Comparison of ENCODE assay signal across 8 cellular contexts in the genomic region with DNA sequence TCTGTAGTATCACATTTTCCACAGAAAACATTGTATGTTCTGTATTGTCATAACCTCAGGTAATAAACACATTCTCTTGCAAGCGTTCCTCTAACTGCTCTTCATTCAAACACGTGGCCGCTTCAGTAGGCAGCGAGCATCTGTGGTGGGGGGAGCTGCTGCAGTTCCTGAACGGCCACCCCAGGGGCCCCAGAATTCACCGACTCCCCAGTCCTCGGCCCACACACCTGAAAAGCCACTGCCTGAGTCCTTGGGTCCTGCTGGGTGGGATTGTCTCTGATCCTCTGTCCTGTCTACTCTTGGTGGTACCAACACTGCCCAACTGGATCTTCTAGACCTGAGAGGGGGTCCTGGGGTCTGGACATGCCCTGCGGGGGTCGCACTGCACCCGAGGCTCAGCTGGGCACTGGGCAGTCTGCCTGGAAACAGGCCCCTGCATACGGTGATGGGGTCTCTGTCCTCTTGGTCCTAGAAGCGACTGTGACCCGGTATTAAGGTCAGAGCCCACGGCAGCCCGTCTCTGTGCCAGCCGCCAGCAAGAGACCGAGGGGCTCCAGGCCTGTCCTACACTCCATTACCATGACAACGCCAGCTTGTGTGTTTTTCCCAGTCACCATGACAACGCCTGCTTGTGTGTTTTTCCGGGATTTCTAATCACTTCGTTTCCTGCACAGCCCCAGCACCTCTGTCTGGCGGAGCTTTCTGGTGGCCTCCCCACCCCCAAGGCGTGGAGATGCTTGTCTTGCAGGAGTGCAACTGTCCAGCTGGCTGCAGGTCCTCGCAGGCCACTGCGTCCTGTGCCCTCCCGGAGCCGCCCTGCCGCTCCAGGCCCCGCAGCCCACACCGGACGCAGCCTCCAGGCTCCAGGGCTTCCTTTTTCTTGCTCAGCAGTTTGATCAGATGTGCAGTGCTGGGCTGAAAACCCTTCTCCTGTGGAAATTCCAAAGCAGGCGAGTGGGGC. TPM values are rescaled to one million over a fixed set of nuclear protein-coding genes. Genes with fewer than 3 reads are reported as not detected.
DNase-seq lines count a peak whose midpoint lies in the region; ATAC-seq, FAIRE-seq and TF ChIP-seq lines count a peak whose summit lies in the region.

No MANE protein-coding gene starts in this region.

- in situ Hi-C loops in G401 (cut with HindIII; ENCODE audit: low sequenced_read_pairs): no loop called here

- TF ChIP-seq POLR2A in GM12891 (IDR thresholded peaks at IDR 0.05; ENCODE audit: low read depth, low read length): no peak

- ATAC-seq in right cardiac atrium (peak; percentile 87 to 93), psoas muscle (no peak), GM19397 (IDR thresholded peaks at IDR 0.05; ENCODE audit: unreplicated experiment) (no peak), HG02970 (IDR thresholded peaks at IDR 0.05; ENCODE audit: low FRiP score, unreplicated experiment) (no peak)

- H3K9me3 ChIP-seq in right cardiac atrium (ENCODE audit: control insufficient read depth, low read length) (no peaks in the 10 kb centered on the region), psoas muscle (no peaks in the 10 kb centered on the region)

- H3K4me3 ChIP-seq in right cardiac atrium (ENCODE audit: low read length): no peak overlapping the region
- no peak overlapping the region for H3K4me3 ChIP-seq in psoas muscle

- H3K36me3 ChIP-seq in psoas muscle (ENCODE audit: insufficient read depth in 1 of 2, low read depth in 1 of 2): peaks cover 0 to 71% of the 10 kb centered on the region in 2 donors

- intact Hi-C loops in right cardiac atrium (cut with DNase I) (loop anchor here in 2 of 4 donors (5.0 to 10.0 kb wide), 2 partner anchors 58 to 66 kb away; a partner anchor contains a TSS), psoas muscle (cut with DNase I) (no loop called here)

- H3K27me3 ChIP-seq in right cardiac atrium (ENCODE audit: control insufficient read depth, insufficient read depth) (no peaks in the 10 kb centered on the region), psoas muscle (ENCODE audit: insufficient read depth in 3 of 3, low read length in 2 of 3) (no peaks in the 10 kb centered on the region)

- 58% methylated on average over 32 of the region's 32 CpGs for WGBS in right cardiac atrium
- WGBS in psoas muscle, 3 donors: 66 to 71% (median 70%) methylated on average over 32 of the region's 32 CpGs

- FAIRE-seq in GM12891 (lab: Jason Lieb, UNC): no peak

- peaks cover 3% of the 10 kb centered on the region for H3K4me1 ChIP-seq in right cardiac atrium (ENCODE audit: control insufficient read depth, insufficient read depth, low read length)
- H3K4me1 ChIP-seq in psoas muscle: peaks cover 12% of the 10 kb centered on the region

- DNase-seq in G401 (ENCODE audit: low spot score): peak; percentile 54
- peak; percentile 70 for DNase-seq in astrocyte of the hippocampus (ENCODE audit: low read depth, low spot score)
- DNase-seq in right cardiac atrium: peak; percentile 82 to 90 (median 89)
- DNase-seq in psoas muscle: peak; percentile 28 to 66
- no peak for DNase-seq in SW 1271 (lab: John Stamatoyannopoulos, UW)
- no peak for DNase-seq in GM12891 (ENCODE audit: insufficient read length, low spot score)

- H3K27ac ChIP-seq in right cardiac atrium (ENCODE audit: low read length) (peak overlapping the region; percentile 26), psoas muscle (no peak overlapping the region)

- TF ChIP-seq CTCF in psoas muscle (IDR thresholded peaks at IDR 0.05): no peak

TF ChIP-seq in GM12891, 5 proteins besides CTCF, POLR2A, EP300 and RAD21:
- TF ChIP-seq TAF1 (IDR thresholded peaks at IDR 0.05; ENCODE audit: low read depth, low read length) (no peak), SPI1 (IDR thresholded peaks at IDR 0.05; ENCODE audit: low read depth, low read length) (no peak), POLR2AphosphoS5 (IDR thresholded peaks at IDR 0.05; ENCODE audit: low read depth, low read length) (no peak)

RNA-seq across cellular contexts. Expression of a gene that starts 16.0 kb away (rescaled TPM):
- 265 and 287 TPM in 2 replicates for total RNA-seq in G401 (2014; rRNA removed; shearing (Covaris generic))
- total RNA-seq in right cardiac atrium: 100 to 1,000 TPM; 123 to 145 (median 134) TPM
- 119 TPM for polyA plus RNA-seq in right cardiac atrium
- total RNA-seq in psoas muscle: 100 to 1,000 TPM; 122 to 165 (median 142) TPM
- 100 to 1,000 TPM; 109 to 156 (median 116) TPM for polyA plus RNA-seq in psoas muscle
- polyA plus RNA-seq in GM12891 (2012; ENCODE audit: low read depth, missing spikeins): 97.8 TPM

RNA-seq across cellular contexts. Expression of a gene that starts 56.8 kb away (rescaled TPM):
- total RNA-seq in G401 (2014; rRNA removed; shearing (Covaris generic)): 52.5 and 54.6 TPM in 2 replicates
- 10 to 100 TPM; 51.6 to 61.8 (median 59.2) TPM for total RNA-seq in right cardiac atrium
- polyA plus RNA-seq in right cardiac atrium: 53.4 TPM
- total RNA-seq in psoas muscle: 10 to 100 TPM; 26.7 to 39.6 (median 33.2) TPM
- 10 to 100 TPM; 30.3 to 41.6 (median 38.9) TPM for polyA plus RNA-seq in psoas muscle
- polyA plus RNA-seq in GM12891 (2012; ENCODE audit: low read depth, missing spikeins): 36.2 TPM

Comparison
In these comparisons a context has a peak if more than half of its experiments do, and no peak if none do; other contexts are left out.
1. DNase-seq: peak in G401 (single experiment), astrocyte of the hippocampus (single experiment), right cardiac atrium (3 of 3) and psoas muscle (2 of 2); none in SW 1271 (0 of 2) and GM12891 (single experiment).
2. ATAC-seq: peak in right cardiac atrium (2 of 2); none in psoas muscle (0 of 4), GM19397 (single experiment) and HG02970 (single experiment).